1 cellular context compared by ENCODE assay signal in genomic region chr20:57435498-57436222, GRCh38.
TF ChIP-seq lines count a peak whose summit lies in the region.

No MANE protein-coding gene starts in this region.

TF ChIP-seq in HepG2, 621 proteins besides CTCF, POLR2A, EP300 and RAD21 (continued from another document and continues in another):
- TF ChIP-seq SIX1 (CRISPR knock-in tag; IDR thresholded peaks at IDR 0.05; ENCODE audit: borderline replicate concordance) (no peak), CEBPB (IDR thresholded peaks at IDR 0.05; ENCODE audit: borderline replicate concordance, low read depth, low read length) (peak; percentile 92), SP5 (CRISPR knock-in tag; IDR thresholded peaks at IDR 0.05; ENCODE audit: borderline replicate concordance, low read depth) (peak; percentile 68; the same call in 1 of the 2 replicates), NFKB2 (CRISPR knock-in tag; IDR thresholded peaks at IDR 0.05; ENCODE audit: borderline replicate concordance) (peak; percentile 66; the same call in 1 of the 2 replicates), ZBTB1 (CRISPR knock-in tag; IDR thresholded peaks at IDR 0.05; ENCODE audit: borderline replicate concordance) (no peak), CENPT (CRISPR knock-in tag; IDR thresholded peaks at IDR 0.05; ENCODE audit: low read depth) (0 out of 2 replicates have a peak, but pooled peaks have one; percentile 63), AHR (CRISPR knock-in tag; IDR thresholded peaks at IDR 0.05) (no peak), ZMAT3 (CRISPR knock-in tag; conservative IDR thresholded peaks at IDR 0.05) (no peak), KDM5B (CRISPR knock-in tag; IDR thresholded peaks at IDR 0.05; ENCODE audit: borderline replicate concordance) (0 out of 2 replicates have a peak, but pooled peaks have one; percentile 42), FIP1L1 (IDR thresholded peaks at IDR 0.05; ENCODE audit: borderline replicate concordance, insufficient read depth, low read depth, low read length) (no peak), SRSF1 (optimal IDR thresholded peaks at IDR 0.05; ENCODE audit: low read depth, low read length) (no peak), PPARG (CRISPR knock-in tag; conservative IDR thresholded peaks at IDR 0.05) (0 out of 2 replicates have a peak, but pooled peaks have one; percentile 31), ZBTB34 (CRISPR knock-in tag; IDR thresholded peaks at IDR 0.05) (peak; percentile 61; the same call in 1 of the 2 replicates), ZBTB43 (CRISPR knock-in tag; conservative IDR thresholded peaks at IDR 0.05) (no peak), ZNF362 (CRISPR knock-in tag; IDR thresholded peaks at IDR 0.05; ENCODE audit: borderline replicate concordance) (no peak), ATF1 (CRISPR knock-in tag; IDR thresholded peaks at IDR 0.05) (no peak), XRCC5 (optimal IDR thresholded peaks at IDR 0.05; ENCODE audit: low read length) (peak; percentile 97), HMGXB3 (CRISPR knock-in tag; IDR thresholded peaks at IDR 0.05; ENCODE audit: borderline replicate concordance) (0 out of 2 replicates have a peak, but pooled peaks have one; percentile 67), SRSF9 (IDR thresholded peaks at IDR 0.05; ENCODE audit: borderline replicate concordance, insufficient read depth, low read depth, low read length, poor library complexity, severe bottlenecking) (no peak), ZNF326 (CRISPR knock-in tag; IDR thresholded peaks at IDR 0.05; ENCODE audit: borderline replicate concordance) (no peak), ZNF292 (CRISPR knock-in tag; IDR thresholded peaks at IDR 0.05; ENCODE audit: borderline replicate concordance, low read depth) (peak; percentile 79; the same call in 1 of the 2 replicates), CHD2 (IDR thresholded peaks at IDR 0.05; ENCODE audit: low read depth, low read length) (no peak), SAFB2 (CRISPR knock-in tag; IDR thresholded peaks at IDR 0.05; ENCODE audit: borderline replicate concordance, low read depth) (no peak), TBX2 (CRISPR knock-in tag; IDR thresholded peaks at IDR 0.05; ENCODE audit: borderline replicate concordance) (peak; percentile 90), PHB2 (IDR thresholded peaks at IDR 0.05; ENCODE audit: partially characterized antibody) (no peak), FOSL2 (CRISPR knock-in tag; IDR thresholded peaks at IDR 0.05) (peak; percentile 48; the same call in 1 of the 2 replicates), ELF1 (CRISPR knock-in tag; IDR thresholded peaks at IDR 0.05) (no peak), JUN (CRISPR knock-in tag; IDR thresholded peaks at IDR 0.05) (0 out of 2 replicates have a peak, but pooled peaks have one; percentile 41), SATB2 (CRISPR knock-in tag; IDR thresholded peaks at IDR 0.05) (no peak), MXI1 (IDR thresholded peaks at IDR 0.05; ENCODE audit: borderline replicate concordance, low read depth, low read length) (peak; percentile 61; the same call in 1 of the 3 replicates), SP140L (CRISPR knock-in tag; IDR thresholded peaks at IDR 0.05; ENCODE audit: borderline replicate concordance) (no peak), ZFP62 (CRISPR knock-in tag; IDR thresholded peaks at IDR 0.05) (no peak), CBX2 (IDR thresholded peaks at IDR 0.05; ENCODE audit: low read depth, low read length) (no peak; the same call in 1 of the 2 replicates), CBX2 (CRISPR knock-in tag; IDR thresholded peaks at IDR 0.05; ENCODE audit: low read depth) (no peak), ZNF639 (CRISPR knock-in tag; conservative IDR thresholded peaks at IDR 0.05) (no peak; the same call in 1 of the 2 replicates), SOX5 (CRISPR knock-in tag; IDR thresholded peaks at IDR 0.05; ENCODE audit: borderline replicate concordance) (peak; percentile 57; the same call in 1 of the 2 replicates), RNF2 (conservative IDR thresholded peaks at IDR 0.05; ENCODE audit: low read depth) (peak; percentile 74; the same call in 1 of the 2 replicates), NR3C1 (CRISPR knock-in tag; IDR thresholded peaks at IDR 0.05) (no peak), MED8 (CRISPR knock-in tag; IDR thresholded peaks at IDR 0.05; ENCODE audit: insufficient replicate concordance) (no peak), ZNF746 (CRISPR knock-in tag; IDR thresholded peaks at IDR 0.05) (no peak), ZNF383 (CRISPR knock-in tag; IDR thresholded peaks at IDR 0.05; ENCODE audit: borderline replicate concordance) (no peak), ARNT2 (CRISPR knock-in tag; IDR thresholded peaks at IDR 0.05; ENCODE audit: low read depth) (no peak), ZNF572 (CRISPR knock-in tag; IDR thresholded peaks at IDR 0.05) (no peak), ZMYM3 (CRISPR knock-in tag; IDR thresholded peaks at IDR 0.05) (peak; percentile 77), MYNN (CRISPR knock-in tag; IDR thresholded peaks at IDR 0.05; ENCODE audit: low read depth) (no peak), MLLT10 (CRISPR knock-in tag; IDR thresholded peaks at IDR 0.05) (no peak), ZNF263 (CRISPR knock-in tag; IDR thresholded peaks at IDR 0.05) (no peak), ZNF34 (CRISPR knock-in tag; IDR thresholded peaks at IDR 0.05; ENCODE audit: borderline replicate concordance) (no peak), ZBTB2 (CRISPR knock-in tag; IDR thresholded peaks at IDR 0.05; ENCODE audit: low read depth) (no peak)
- TF ChIP-seq, protein P1, sequence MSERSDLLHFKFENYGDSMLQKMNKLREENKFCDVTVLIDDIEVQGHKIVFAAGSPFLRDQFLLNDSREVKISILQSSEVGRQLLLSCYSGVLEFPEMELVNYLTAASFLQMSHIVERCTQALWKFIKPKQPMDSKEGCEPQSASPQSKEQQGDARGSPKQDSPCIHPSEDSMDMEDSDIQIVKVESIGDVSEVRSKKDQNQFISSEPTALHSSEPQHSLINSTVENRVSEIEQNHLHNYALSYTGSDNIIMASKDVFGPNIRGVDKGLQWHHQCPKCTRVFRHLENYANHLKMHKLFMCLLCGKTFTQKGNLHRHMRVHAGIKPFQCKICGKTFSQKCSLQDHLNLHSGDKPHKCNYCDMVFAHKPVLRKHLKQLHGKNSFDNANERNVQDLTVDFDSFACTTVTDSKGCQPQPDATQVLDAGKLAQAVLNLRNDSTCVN (CRISPR knock-in tag; IDR thresholded peaks at IDR 0.05; ENCODE audit: borderline replicate concordance): no peak
- TF ChIP-seq, protein P2, sequence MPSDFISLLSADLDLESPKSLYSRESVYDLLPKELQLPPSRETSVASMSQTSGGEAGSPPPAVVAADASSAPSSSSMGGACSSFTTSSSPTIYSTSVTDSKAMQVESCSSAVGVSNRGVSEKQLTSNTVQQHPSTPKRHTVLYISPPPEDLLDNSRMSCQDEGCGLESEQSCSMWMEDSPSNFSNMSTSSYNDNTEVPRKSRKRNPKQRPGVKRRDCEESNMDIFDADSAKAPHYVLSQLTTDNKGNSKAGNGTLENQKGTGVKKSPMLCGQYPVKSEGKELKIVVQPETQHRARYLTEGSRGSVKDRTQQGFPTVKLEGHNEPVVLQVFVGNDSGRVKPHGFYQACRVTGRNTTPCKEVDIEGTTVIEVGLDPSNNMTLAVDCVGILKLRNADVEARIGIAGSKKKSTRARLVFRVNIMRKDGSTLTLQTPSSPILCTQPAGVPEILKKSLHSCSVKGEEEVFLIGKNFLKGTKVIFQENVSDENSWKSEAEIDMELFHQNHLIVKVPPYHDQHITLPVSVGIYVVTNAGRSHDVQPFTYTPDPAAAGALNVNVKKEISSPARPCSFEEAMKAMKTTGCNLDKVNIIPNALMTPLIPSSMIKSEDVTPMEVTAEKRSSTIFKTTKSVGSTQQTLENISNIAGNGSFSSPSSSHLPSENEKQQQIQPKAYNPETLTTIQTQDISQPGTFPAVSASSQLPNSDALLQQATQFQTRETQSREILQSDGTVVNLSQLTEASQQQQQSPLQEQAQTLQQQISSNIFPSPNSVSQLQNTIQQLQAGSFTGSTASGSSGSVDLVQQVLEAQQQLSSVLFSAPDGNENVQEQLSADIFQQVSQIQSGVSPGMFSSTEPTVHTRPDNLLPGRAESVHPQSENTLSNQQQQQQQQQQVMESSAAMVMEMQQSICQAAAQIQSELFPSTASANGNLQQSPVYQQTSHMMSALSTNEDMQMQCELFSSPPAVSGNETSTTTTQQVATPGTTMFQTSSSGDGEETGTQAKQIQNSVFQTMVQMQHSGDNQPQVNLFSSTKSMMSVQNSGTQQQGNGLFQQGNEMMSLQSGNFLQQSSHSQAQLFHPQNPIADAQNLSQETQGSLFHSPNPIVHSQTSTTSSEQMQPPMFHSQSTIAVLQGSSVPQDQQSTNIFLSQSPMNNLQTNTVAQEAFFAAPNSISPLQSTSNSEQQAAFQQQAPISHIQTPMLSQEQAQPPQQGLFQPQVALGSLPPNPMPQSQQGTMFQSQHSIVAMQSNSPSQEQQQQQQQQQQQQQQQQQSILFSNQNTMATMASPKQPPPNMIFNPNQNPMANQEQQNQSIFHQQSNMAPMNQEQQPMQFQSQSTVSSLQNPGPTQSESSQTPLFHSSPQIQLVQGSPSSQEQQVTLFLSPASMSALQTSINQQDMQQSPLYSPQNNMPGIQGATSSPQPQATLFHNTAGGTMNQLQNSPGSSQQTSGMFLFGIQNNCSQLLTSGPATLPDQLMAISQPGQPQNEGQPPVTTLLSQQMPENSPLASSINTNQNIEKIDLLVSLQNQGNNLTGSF (CRISPR knock-in tag; IDR thresholded peaks at IDR 0.05): no peak
